In the genomic region with DNA sequence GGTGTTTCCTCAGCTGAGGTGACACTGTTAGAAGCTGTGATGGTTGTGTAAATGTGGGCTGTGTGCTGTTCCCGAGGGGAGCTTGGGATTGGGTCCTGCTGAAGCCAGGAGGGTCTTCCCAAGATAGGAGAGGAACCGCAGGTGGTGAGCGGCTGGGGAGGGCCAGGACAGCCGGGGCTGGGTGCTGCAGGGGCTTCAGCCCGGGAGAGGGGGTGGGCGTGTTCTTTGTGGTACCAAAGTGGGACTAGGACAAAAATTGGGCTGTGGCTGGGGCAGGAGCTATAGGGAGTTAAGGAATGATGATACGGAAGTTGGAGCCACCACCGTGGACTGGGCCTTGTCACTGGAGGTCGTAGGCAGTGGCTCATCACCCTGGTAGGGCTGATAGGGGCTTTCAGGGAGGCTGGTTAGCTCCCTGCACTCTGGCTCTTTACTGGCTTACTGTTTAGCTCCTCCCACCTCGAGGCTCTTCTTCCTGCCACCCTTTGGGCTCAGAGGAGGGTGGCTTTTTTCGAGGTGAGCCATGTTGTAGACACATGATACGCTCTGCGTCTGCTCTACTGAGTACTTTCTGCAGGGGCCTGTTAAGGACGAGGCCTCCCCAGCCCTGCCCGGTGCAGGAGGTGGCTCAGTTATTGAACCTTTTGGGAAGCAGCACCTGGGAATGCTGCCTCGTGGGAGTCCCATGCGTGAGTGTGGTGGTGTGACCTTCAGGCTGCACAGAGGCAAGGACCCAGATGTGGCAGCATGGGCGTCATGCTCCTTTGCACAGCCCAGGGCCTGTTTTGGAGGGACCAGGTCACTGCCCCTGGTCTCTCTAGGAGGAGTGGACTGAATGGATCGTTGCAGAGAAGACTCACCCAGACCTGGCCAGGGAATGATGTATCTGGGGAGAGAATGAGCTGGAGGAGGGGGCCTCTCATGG, we compare ENCODE assay signal across 24 cellular contexts. TPM values are rescaled to one million over a fixed set of nuclear protein-coding genes. Genes with fewer than 3 reads are reported as not detected.
DNase-seq lines count a peak whose midpoint lies in the region; ATAC-seq, FAIRE-seq and TF ChIP-seq lines count a peak whose summit lies in the region.
"Had no signal": no experiment of that assay in that cellular context is flagged by ENCODE, and none has a peak within 500 bp of the region (broad histone marks: within the 10 kb centered on the region; RNA-seq: fewer than 3 reads in every experiment).

No MANE protein-coding gene starts in this region.

- no peaks in the 10 kb centered on the region for H3K9me3 Mint-ChIP-seq in stimulated activated naive CD8-positive, alpha-beta T cell treated with anti-CD3 and anti-CD28 coated beads, Interleukin-15, Interleukin-2, amounts not matched to agents 100 ng/mL and 50 ng/mL, for 24 hours
- no peaks in the 10 kb centered on the region for H3K9me3 Mint-ChIP-seq in Caco-2 (ENCODE audit: unreplicated experiment)
- H3K9me3 Mint-ChIP-seq: activated T-helper 1 cell treated with anti-CD3 and anti-CD28 coated beads, Interleukin-12 subunit alpha, Interleukin-12 subunit beta, Interleukin-2, Interleukin-4 antibody, amounts not matched to agents 30 ng/mL and 10 ng/mL and 1 ng/mL, durations not matched to agents 14 hours and 24 hours and 36 hours; T-cell had no signal

- DNase-seq in left ventricle myocardium inferior (no peak), left ventricle myocardium superior (no peak), RWPE2 (ENCODE audit: low spot score) (no peak), epithelial cell of prostate (ENCODE audit: low read depth, low spot score) (no peak), RCC 7860 (ENCODE audit: low spot score) (no peak), Caco-2 (no peak)
- DNase-seq: amniotic stem cell; dorsolateral prefrontal cortex; erythroblast; Karpas-422; NCI-H1930; NCI-H345; OCI-M1; stimulated activated naive CD4-positive, alpha-beta T cell; T-cell had no signal

- H3K27me3 Mint-ChIP-seq in stimulated activated naive CD8-positive, alpha-beta T cell treated with anti-CD3 and anti-CD28 coated beads, Interleukin-15, Interleukin-2, amounts not matched to agents 100 ng/mL and 50 ng/mL, for 24 hours: no peaks in the 10 kb centered on the region
- no peaks in the 10 kb centered on the region for H3K27me3 Mint-ChIP-seq in Caco-2 (ENCODE audit: insufficient read depth, unreplicated experiment)
- H3K27me3 Mint-ChIP-seq: CD4-positive, alpha-beta memory T cell; T-cell had no signal

- H3K27ac ChIP-seq in left ventricle myocardium inferior (replicated peaks) (peak overlapping the region; percentile 89), RWPE2 (ENCODE audit: poor library complexity, severe bottlenecking) (peak overlapping the region; percentile 6), epithelial cell of prostate (peak overlapping the region; percentile 17)
- H3K27ac ChIP-seq: parathyroid adenoma had no signal

- H3K4me3 ChIP-seq in left ventricle myocardium inferior (no peak overlapping the region), RWPE2 (ENCODE audit: severe bottlenecking) (no peak overlapping the region), Caco-2 (ENCODE audit: low read depth, low read length) (no peak overlapping the region)
- H3K4me3 ChIP-seq: dorsolateral prefrontal cortex, tibial nerve had no signal

- peaks cover 83% of the 10 kb centered on the region for H3K36me3 Mint-ChIP-seq in stimulated activated naive CD8-positive, alpha-beta T cell treated with anti-CD3 and anti-CD28 coated beads, Interleukin-15, Interleukin-2, amounts not matched to agents 100 ng/mL and 50 ng/mL, for 24 hours (ENCODE audit: low read depth)
- peaks cover 30% of the 10 kb centered on the region for H3K36me3 Mint-ChIP-seq in Caco-2 (ENCODE audit: insufficient read depth, unreplicated experiment)

- TF ChIP-seq CTCF in left ventricle myocardium inferior (IDR thresholded peaks at IDR 0.05; ENCODE audit: borderline replicate concordance): no peak
- TF ChIP-seq CTCF in RWPE2 (IDR thresholded peaks at IDR 0.05; ENCODE audit: poor library complexity, severe bottlenecking): no peak
- no peak for TF ChIP-seq CTCF in Caco-2 (IDR thresholded peaks at IDR 0.05; ENCODE audit: insufficient read depth in 1 of 2, low read depth in 1 of 2, low read length in 1 of 2, severe bottlenecking in 1 of 2, unreplicated experiment in 1 of 2)

- H3K36me3 ChIP-seq in left ventricle myocardium inferior (peaks cover 49% of the 10 kb centered on the region), RWPE2 (ENCODE audit: low read depth) (peaks cover 95% of the 10 kb centered on the region), Caco-2 (ENCODE audit: control insufficient read depth, insufficient read depth, low read length) (peaks cover 2% of the 10 kb centered on the region)

- H3K9me3 ChIP-seq in left ventricle myocardium inferior (replicated peaks): no peaks in the 10 kb centered on the region
- H3K9me3 ChIP-seq in RWPE2 (ENCODE audit: severe bottlenecking): no peaks in the 10 kb centered on the region
- H3K9me3 ChIP-seq in Caco-2: no peaks in the 10 kb centered on the region
- H3K9me3 ChIP-seq: tibial nerve had no signal

- peak overlapping the region; percentile 58 for H3K27ac Mint-ChIP-seq in stimulated activated naive CD8-positive, alpha-beta T cell treated with anti-CD3 and anti-CD28 coated beads, Interleukin-15, Interleukin-2, amounts not matched to agents 100 ng/mL and 50 ng/mL, for 24 hours
- no peak overlapping the region for H3K27ac Mint-ChIP-seq in Caco-2 (ENCODE audit: unreplicated experiment)
- H3K27ac Mint-ChIP-seq: activated T-helper 1 cell treated with anti-CD3 and anti-CD28 coated beads, Interleukin-12 subunit alpha, Interleukin-12 subunit beta, Interleukin-2, Interleukin-4 antibody, amounts not matched to agents 30 ng/mL and 10 ng/mL and 1 ng/mL, durations not matched to agents 14 hours and 24 hours and 36 hours had no signal

- CTCF ChIA-PET in Caco-2 (lab: Charles Lee): no interaction called here

- intact Hi-C loops in left ventricle myocardium inferior (cut with micrococcal nuclease): no loop called here
- intact Hi-C loops in left ventricle myocardium superior (cut with micrococcal nuclease): no loop called here
- intact Hi-C loops in Caco-2 (cut with micrococcal nuclease; ENCODE audit: unreplicated experiment): no loop called here

- BruUV-seq in Caco-2 (replicated peaks; lab: Mats Ljungman, UMichigan): no TSS peak

- no peaks in the 10 kb centered on the region for H3K27me3 ChIP-seq in left ventricle myocardium inferior (ENCODE audit: low read depth)
- no peaks in the 10 kb centered on the region for H3K27me3 ChIP-seq in RWPE2 (ENCODE audit: insufficient read depth, poor library complexity, severe bottlenecking)
- H3K27me3 ChIP-seq in Caco-2 (replicated peaks; ENCODE audit: control insufficient read depth, insufficient read depth, low read length): no peaks in the 10 kb centered on the region
- H3K27me3 ChIP-seq: dorsolateral prefrontal cortex, tibial nerve had no signal

- FAIRE-seq in RCC 7860 (lab: Jason Lieb, UNC): no peak
- FAIRE-seq: frontal cortex, H54, keratinocyte had no signal

- no peak overlapping the region for H3K4me3 Mint-ChIP-seq in stimulated activated naive CD8-positive, alpha-beta T cell treated with anti-CD3 and anti-CD28 coated beads, Interleukin-15, Interleukin-2, amounts not matched to agents 100 ng/mL and 50 ng/mL, for 24 hours
- no peak overlapping the region for H3K4me3 Mint-ChIP-seq in Caco-2 (ENCODE audit: unreplicated experiment)
- H3K4me3 Mint-ChIP-seq: activated T-helper 1 cell treated with anti-CD3 and anti-CD28 coated beads, Interleukin-12 subunit alpha, Interleukin-12 subunit beta, Interleukin-2, Interleukin-4 antibody, amounts not matched to agents 30 ng/mL and 10 ng/mL and 1 ng/mL, durations not matched to agents 14 hours and 24 hours and 36 hours; CD4-positive, alpha-beta memory T cell; T-cell had no signal

- no peaks in the 10 kb centered on the region for H3K4me1 Mint-ChIP-seq in stimulated activated naive CD8-positive, alpha-beta T cell treated with anti-CD3 and anti-CD28 coated beads, Interleukin-15, Interleukin-2, amounts not matched to agents 100 ng/mL and 50 ng/mL, for 24 hours (ENCODE audit: low read depth)
- no peaks in the 10 kb centered on the region for H3K4me1 Mint-ChIP-seq in Caco-2 (ENCODE audit: low read depth, unreplicated experiment)

- ATAC-seq in left ventricle myocardium superior: no peak
- ATAC-seq in RWPE2 (ENCODE audit: low read depth): no peak
- no peak for ATAC-seq in HG03196 (IDR thresholded peaks at IDR 0.05; ENCODE audit: unreplicated experiment)
- ATAC-seq: T-cell had no signal

- H3K4me1 ChIP-seq in left ventricle myocardium inferior: peaks cover 39% of the 10 kb centered on the region
- H3K4me1 ChIP-seq in RWPE2 (ENCODE audit: insufficient read depth, poor library complexity, severe bottlenecking): peaks cover 1% of the 10 kb centered on the region
- no peaks in the 10 kb centered on the region for H3K4me1 ChIP-seq in Caco-2
- H3K4me1 ChIP-seq: parathyroid adenoma had no signal

- POLR2A ChIA-PET in Caco-2 (lab: Charles Lee): no interaction called here

RNA-seq across cellular contexts. Expression of a gene that starts 21.6 kb away (rescaled TPM):
- 52.6 TPM for total RNA-seq in left ventricle myocardium inferior
- 60.2 TPM for total RNA-seq in left ventricle myocardium superior
- total RNA-seq in Caco-2 (2022): 14.2 and 16.9 TPM in 2 replicates

Comparison
In these comparisons a context has a peak if more than half of its experiments do, and no peak if none do; other contexts are left out.
1. H3K27ac ChIP-seq: peak in every context shown above with its lines; median percentile 89 in left ventricle myocardium inferior; 17 in epithelial cell of prostate; 6 in RWPE2.